ENCODE assay signal across 8 cellular contexts in the genomic region with DNA sequence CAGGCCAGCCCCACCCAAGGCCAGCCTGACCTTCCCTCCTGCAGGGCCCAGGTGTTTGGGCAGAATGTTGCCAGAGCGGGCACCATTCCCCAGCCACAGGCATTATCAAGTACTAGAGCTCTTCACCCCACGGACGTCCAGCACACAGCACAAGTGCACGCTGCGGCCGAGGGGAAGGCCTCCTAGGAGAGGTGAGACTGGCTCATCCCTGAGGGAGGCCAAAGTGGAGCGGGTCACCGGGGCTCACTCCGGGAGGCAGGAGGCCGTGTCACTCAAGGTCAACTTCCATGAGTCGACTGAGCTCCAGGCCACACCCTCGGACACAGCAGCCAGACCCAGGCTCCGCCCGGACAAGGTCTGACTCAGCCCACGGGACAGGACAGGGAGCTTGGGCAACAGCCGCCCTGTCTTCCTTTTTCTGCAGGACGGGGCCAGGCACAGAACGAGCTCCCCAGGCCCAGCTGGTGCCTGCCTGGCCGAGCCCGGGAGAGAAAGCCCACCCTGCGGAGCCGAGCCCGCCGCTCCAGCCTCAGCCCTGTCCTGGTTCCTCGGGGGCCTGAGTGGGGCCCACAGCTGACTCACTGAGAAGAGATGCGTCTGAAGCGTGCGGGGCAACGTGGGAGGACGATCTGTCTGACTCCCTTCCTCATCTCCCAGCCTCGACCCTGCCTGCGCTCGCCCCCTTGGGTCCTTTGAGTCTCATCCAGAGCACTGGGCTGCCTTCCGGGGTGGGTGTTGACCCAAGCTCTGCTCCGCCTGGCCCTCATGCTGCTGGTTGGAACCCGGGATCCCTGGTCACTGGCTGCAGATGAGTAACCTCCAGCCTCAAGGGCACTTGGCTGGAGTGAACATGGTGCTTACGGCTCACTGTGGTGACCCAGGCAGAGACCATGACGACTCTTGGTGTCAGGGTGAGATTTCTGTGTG. TPM values are rescaled to one million over a fixed set of nuclear protein-coding genes. Genes with fewer than 3 reads are reported as not detected.
DNase-seq lines count a peak whose midpoint lies in the region; ATAC-seq, FAIRE-seq and TF ChIP-seq lines count a peak whose summit lies in the region.

No MANE protein-coding gene starts in this region.

- ATAC-seq in GM21723 (IDR thresholded peaks at IDR 0.05; ENCODE audit: unreplicated experiment): no peak

- H2BK5ac ChIP-seq in H1 (ENCODE audit: low read depth, low read length): peak overlapping the region; percentile 60; the same call in 1 of the 2 replicates

- H3K79me2 ChIP-seq in H1 (ENCODE audit: control insufficient read depth in 1 of 2, insufficient read depth in 2 of 2, low read length in 2 of 2): no peaks in the 10 kb centered on the region

- peak overlapping the region; percentile 85; the same call in 1 of the 2 replicates for H2BK12ac ChIP-seq in H1 (ENCODE audit: low read depth, low read length)

- 91% methylated on average over 34 of the region's 38 CpGs; no CpG with 5 or more reads in 1 of the 2 experiments for WGBS in H1 (ENCODE audit: extremely low coverage in 1 of 2, insufficient coverage in 1 of 2, insufficient read length in 1 of 2, insufficient replicate concordance in 2 of 2, low coverage in 1 of 2, low lambda C conversion rate in 2 of 2, missing lambda C conversion rate in 1 of 2), 2 experiments

- no peak overlapping the region for H4K5ac ChIP-seq in H1 (ENCODE audit: insufficient read length, low read depth, low read length)

- no peak overlapping the region for H4K91ac ChIP-seq in H1 (replicated peaks; ENCODE audit: insufficient read length, low read length)

- H2BK120ac ChIP-seq in H1 (replicated peaks; ENCODE audit: low read depth, low read length): no peak overlapping the region

- H3K79me1 ChIP-seq in H1 (ENCODE audit: low read depth, low read length): no peaks in the 10 kb centered on the region

- H4K20me1 ChIP-seq in H1 (replicated peaks in 1 of 2; ENCODE audit: control insufficient read depth in 1 of 2, insufficient read depth in 2 of 2, low read length in 2 of 2): peaks cover 0 to 9% of the 10 kb centered on the region in 2 experiments

- H2AK5ac ChIP-seq in H1 (ENCODE audit: low read depth, low read length): no peak overlapping the region

- no peak overlapping the region for H2AFZ ChIP-seq in H1 (ENCODE audit: low read length)

- H3K27me3 ChIP-seq in H1 (replicated peaks in 1 of 4; ENCODE audit: control insufficient read depth in 3 of 4, extremely low read depth in 1 of 4, insufficient read depth in 3 of 4, low read length in 3 of 4) (peaks cover 0 to 4% (median 0%) of the 10 kb centered on the region in 4 experiments; a peak in 1 of 7 replicates), mononuclear cell (ENCODE audit: insufficient read depth, low read length) (no peaks in the 10 kb centered on the region)

- no peak overlapping the region for H4K8ac ChIP-seq in H1 (ENCODE audit: extremely low read depth, insufficient read depth, low read length)

- no peak for TF ChIP-seq EP300 in H1 (IDR thresholded peaks at IDR 0.05; ENCODE audit: borderline replicate concordance in 1 of 2, low read depth in 2 of 2, low read length in 2 of 2)

- no peak overlapping the region for H2BK20ac ChIP-seq in H1 (ENCODE audit: low read length)

- no peaks in the 10 kb centered on the region for H3K36me3 ChIP-seq in H1 (ENCODE audit: control insufficient read depth in 2 of 4, insufficient read depth in 4 of 4, low read length in 3 of 4)

- H3K18ac ChIP-seq in H1 (ENCODE audit: extremely low read depth, low read length): 0 out of 2 replicates have a peak overlapping the region, but pooled peaks have one; percentile 40

- FAIRE-seq in H1 (lab: Jason Lieb, UNC): no peak

- DNase-seq in ACHN (peak; percentile 87), NB4 (ENCODE audit: low read depth) (peak; percentile 96), H1 (ENCODE audit: low read depth in 1 of 2, low spot score in 2 of 2) (no peak), NCI-H748 (lab: John Stamatoyannopoulos, UW; ENCODE audit: unreplicated experiment) (no peak), NCI-H2107 (lab: John Stamatoyannopoulos, UW) (no peak)
- DNase-seq in stimulated activated CD4-positive, alpha-beta T cell treated with anti-CD3 and anti-CD28 coated beads, Interleukin-4, amount 100 ng/mL, for 1 hour: no peak

- no peak overlapping the region for H3K23ac ChIP-seq in H1 (ENCODE audit: insufficient read length)

- no peak overlapping the region for H3K56ac ChIP-seq in H1 (replicated peaks; ENCODE audit: insufficient read length, low read depth, low read length)

- H3K4me1 ChIP-seq in H1 (replicated peaks in 1 of 4; ENCODE audit: control insufficient read depth in 3 of 4, insufficient read depth in 4 of 4, low read length in 3 of 4) (peaks cover 0 to 24% (median 18%) of the 10 kb centered on the region in 4 experiments; a peak in 6 of 7 replicates), mononuclear cell (ENCODE audit: insufficient read depth, low read length) (peaks cover 46% of the 10 kb centered on the region)

- no peak overlapping the region for H3K9ac ChIP-seq in H1 (replicated peaks in 1 of 4; ENCODE audit: extremely low read depth in 1 of 4, low read depth in 3 of 4, low read length in 3 of 4)

- H2BK15ac ChIP-seq in H1 (ENCODE audit: low read length): peak overlapping the region; percentile 90

- no peak overlapping the region for H3K27ac ChIP-seq in H1 (ENCODE audit: low read depth, low read length)

- H3K23me2 ChIP-seq in H1 (ENCODE audit: low read depth, low read length): peaks cover 6% of the 10 kb centered on the region; the same call in 1 of the 2 replicates

- in situ Hi-C loops in ACHN (cut with HindIII; ENCODE audit: low pct_ligation_motif_present, low pct_unique_long_range_greater_than_20kb, low sequenced_read_pairs): no loop called here

- TF ChIP-seq POLR2A in NB4 (IDR thresholded peaks at IDR 0.05; ENCODE audit: extremely low read depth, insufficient read length): peak; percentile 69
- no peak for TF ChIP-seq POLR2A in H1 (IDR thresholded peaks at IDR 0.05; ENCODE audit: control extremely low read depth in 1 of 2, low read depth in 2 of 2, low read length in 2 of 2)

- TF ChIP-seq CTCF in NB4 (IDR thresholded peaks at IDR 0.05; ENCODE audit: low read depth, low read length): no peak
- TF ChIP-seq CTCF in H1 (IDR thresholded peaks at IDR 0.05; ENCODE audit: control extremely low read depth in 1 of 3, insufficient read depth in 1 of 3, low read depth in 1 of 3, low read length in 3 of 3): no peak

- no peak for TF ChIP-seq RAD21 in H1 (IDR thresholded peaks at IDR 0.05 in 1 of 2, conservative IDR thresholded peaks at IDR 0.05 in 1 of 2; ENCODE audit: low read depth in 2 of 2, low read length in 2 of 2)

- H3K14ac ChIP-seq in H1 (ENCODE audit: insufficient read length): no peak overlapping the region

- H3K4ac ChIP-seq in H1 (replicated peaks; ENCODE audit: insufficient read length, low read depth, low read length): peak overlapping the region; percentile 71

- H3K4me2 ChIP-seq in H1 (ENCODE audit: insufficient read depth in 1 of 2, low read depth in 2 of 2, low read length in 2 of 2): no peak overlapping the region; a peak in 1 of 4 replicates

- peak overlapping the region; percentile 39 for H3K4me3 ChIP-seq in NB4 (ENCODE audit: low read depth, low read length)
- no peak overlapping the region for H3K4me3 ChIP-seq in H1 (ENCODE audit: extremely low read depth in 1 of 4, insufficient read depth in 2 of 4, low read depth in 3 of 4, low read length in 4 of 4)
- H3K4me3 ChIP-seq in mononuclear cell (ENCODE audit: low read length): peak overlapping the region; percentile 7

- POLR2A ChIA-PET in H1 (lab: Charles Lee; ENCODE audit: partially characterized antibody): interaction anchor here (0.6 to 2.2 kb wide), 14 partner anchors 9 to 281 kb away, joined by 3 to 9 read pairs (median 3); partner anchors contain the start of genes ATP5ME and MYL5

- H3K9me3 ChIP-seq in H1 (ENCODE audit: insufficient read depth in 2 of 2, low read depth in 1 of 2, low read length in 1 of 2) (no peaks in the 10 kb centered on the region), mononuclear cell (ENCODE audit: low read depth, low read length) (no peaks in the 10 kb centered on the region)

- CTCF ChIA-PET in H1 (lab: Charles Lee; ENCODE audit: partially characterized antibody): interaction anchor here (0.6 to 5.7 kb wide), 11 partner anchors 9 to 94 kb away, joined by 3 to 65 read pairs (median 3); no protein-coding TSS in a partner anchor

RNA-seq across cellular contexts. Expression of gene SLC49A3, which starts 1.6 kb away (rescaled TPM):
- 5.7 and 8.8 TPM in 2 replicates for total RNA-seq in H1 (2021; fragmentation: NEBNext Ultra II Directional; extraction: Animal tissue kit (Norgen Biotek cat#: 25700))
- polyA plus RNA-seq in H1 (2011; rRNA removed): 5.0 and 6.7 TPM in 2 replicates
- polyA plus RNA-seq in H1 (2011; cell fraction: cytosol; rRNA removed): 5.4 TPM
- 16.0 TPM for polyA plus RNA-seq in H1 (2011; cell fraction: nucleus; rRNA removed)
- polyA plus RNA-seq in H1 (2012, experiment 1 of 2): 2.3 to 6.0 TPM (median 5.7 TPM) in 4 replicates
- 3.0 TPM for polyA plus RNA-seq in H1 (2012, experiment 2 of 2)
- polyA plus RNA-seq in H1 (2013, experiment 1 of 2): 2.3 TPM
- polyA plus RNA-seq in H1 (2013, experiment 2 of 2): 1.9 TPM
- polyA minus RNA-seq in H1 (2011; rRNA and poly(A)+ RNA removed): 0.98 and 2.7 TPM in 2 replicates
- polyA minus RNA-seq in H1 (2011; cell fraction: cytosol; rRNA and poly(A)+ RNA removed): 2.9 TPM
- 9.7 TPM for polyA minus RNA-seq in H1 (2011; cell fraction: nucleus; rRNA and poly(A)+ RNA removed)
- 2.9 TPM for total RNA-seq in mononuclear cell

RNA-seq across cellular contexts. Expression of gene MYL5, which starts 13.0 kb away (rescaled TPM):
- total RNA-seq in H1 (2021; fragmentation: NEBNext Ultra II Directional; extraction: Animal tissue kit (Norgen Biotek cat#: 25700)): 5.5 and 5.7 TPM in 2 replicates
- 6.3 and 6.8 TPM in 2 replicates for polyA plus RNA-seq in H1 (2011; rRNA removed)
- 7.7 TPM for polyA plus RNA-seq in H1 (2011; cell fraction: cytosol; rRNA removed)
- 40.3 TPM for polyA plus RNA-seq in H1 (2011; cell fraction: nucleus; rRNA removed)
- 11.6 to 13.5 TPM (median 12.6 TPM) in 4 replicates for polyA plus RNA-seq in H1 (2012, experiment 1 of 2)
- 3.7 TPM for polyA plus RNA-seq in H1 (2012, experiment 2 of 2)
- 4.6 TPM for polyA plus RNA-seq in H1 (2013, experiment 1 of 2)
- polyA plus RNA-seq in H1 (2013, experiment 2 of 2): 3.5 TPM
- polyA minus RNA-seq in H1 (2011; rRNA and poly(A)+ RNA removed): 2.5 and 6.8 TPM in 2 replicates
- 6.9 TPM for polyA minus RNA-seq in H1 (2011; cell fraction: cytosol; rRNA and poly(A)+ RNA removed)
- 19.0 TPM for polyA minus RNA-seq in H1 (2011; cell fraction: nucleus; rRNA and poly(A)+ RNA removed)
- 9.3 TPM for total RNA-seq in mononuclear cell

RNA-seq across cellular contexts. Expression of gene ATP5ME, which starts 13.2 kb away (rescaled TPM):
- 375 and 413 TPM in 2 replicates for total RNA-seq in H1 (2021; fragmentation: NEBNext Ultra II Directional; extraction: Animal tissue kit (Norgen Biotek cat#: 25700))
- 450 and 538 TPM in 2 replicates for polyA plus RNA-seq in H1 (2011; rRNA removed)
- 736 TPM for polyA plus RNA-seq in H1 (2011; cell fraction: cytosol; rRNA removed)
- 398 TPM for polyA plus RNA-seq in H1 (2011; cell fraction: nucleus; rRNA removed)
- 972 to 1,582 TPM (median 1,208 TPM) in 4 replicates for polyA plus RNA-seq in H1 (2012, experiment 1 of 2)
- 606 TPM for polyA plus RNA-seq in H1 (2012, experiment 2 of 2)
- 1,182 TPM for polyA plus RNA-seq in H1 (2013, experiment 1 of 2)
- 1,303 TPM for polyA plus RNA-seq in H1 (2013, experiment 2 of 2)
- polyA minus RNA-seq in H1 (2011; rRNA and poly(A)+ RNA removed): 143 and 154 TPM in 2 replicates
- 98.1 TPM for polyA minus RNA-seq in H1 (2011; cell fraction: cytosol; rRNA and poly(A)+ RNA removed)
- 109 TPM for polyA minus RNA-seq in H1 (2011; cell fraction: nucleus; rRNA and poly(A)+ RNA removed)
- 39.3 TPM for total RNA-seq in mononuclear cell

RNA-seq across cellular contexts. Expression of gene PCGF3, which starts 18.3 kb away (rescaled TPM):
- 49.7 and 52.9 TPM in 2 replicates for total RNA-seq in H1 (2021; fragmentation: NEBNext Ultra II Directional; extraction: Animal tissue kit (Norgen Biotek cat#: 25700))
- 52.7 and 67.4 TPM in 2 replicates for polyA plus RNA-seq in H1 (2011; rRNA removed)
- 59.3 TPM for polyA plus RNA-seq in H1 (2011; cell fraction: cytosol; rRNA removed)
- polyA plus RNA-seq in H1 (2011; cell fraction: nucleus; rRNA removed): 236 TPM
- 39.7 to 58.4 TPM (median 51.5 TPM) in 4 replicates for polyA plus RNA-seq in H1 (2012, experiment 1 of 2)
- polyA plus RNA-seq in H1 (2012, experiment 2 of 2): 19.5 TPM
- polyA plus RNA-seq in H1 (2013, experiment 1 of 2): 37.7 TPM
- 33.4 TPM for polyA plus RNA-seq in H1 (2013, experiment 2 of 2)
- polyA minus RNA-seq in H1 (2011; rRNA and poly(A)+ RNA removed): 41.1 and 51.6 TPM in 2 replicates
- polyA minus RNA-seq in H1 (2011; cell fraction: cytosol; rRNA and poly(A)+ RNA removed): 50.2 TPM
- 73.3 TPM for polyA minus RNA-seq in H1 (2011; cell fraction: nucleus; rRNA and poly(A)+ RNA removed)
- total RNA-seq in mononuclear cell: 49.7 TPM

Comparison
In these comparisons a context has a peak if more than half of its experiments do, and no peak if none do; other contexts are left out.
1. DNase-seq: peak in ACHN (single experiment) and NB4 (single experiment); none in H1 (0 of 2), NCI-H748 (single experiment), NCI-H2107 (single experiment) and stimulated activated CD4-positive, alpha-beta T cell treated with anti-CD3 and anti-CD28 coated beads, Interleukin-4, amount 100 ng/mL, for 1 hour (single experiment).
2. H3K4me3 ChIP-seq: peak in NB4 (single experiment) and mononuclear cell (single experiment); none in H1 (0 of 4).